Comparison of ENCODE assay signal across 23 cellular contexts in genomic region chr3:162285252-162285651, GRCh38.
"Had no signal": no experiment of that assay in that cellular context is flagged by ENCODE, and none has a peak within 500 bp of the region (broad histone marks: within the 10 kb centered on the region; RNA-seq: fewer than 3 reads in every experiment).

No MANE protein-coding gene starts in this region.

- H3K4me2 ChIP-seq: PC-9, SK-N-SH had no signal

- ATAC-seq: activated naive CD4-positive, alpha-beta T cell treated with anti-CD3 and anti-CD28 coated beads, Interleukin-2, amount 50 U/mL, for 72 hours; activated naive CD8-positive, alpha-beta T cell treated with anti-CD3 and anti-CD28 coated beads, Interleukin-2, amount 50 U/mL, for 24 hours; activated T-cell treated with anti-CD3 and anti-CD28 coated beads, Interleukin-2, amount 50 U/mL, for 4 hours had no signal

- H3K36me3 ChIP-seq: cardiac muscle cell, MG63, SJCRH30 had no signal

- DNase-seq: activated CD4-positive, alpha-beta memory T cell treated with anti-CD3 and anti-CD28 coated beads for 36 hours; activated CD4-positive, alpha-beta T cell treated with anti-CD3 and anti-CD28 coated beads, Interleukin-2, amount 10 ng/mL, durations not matched to agents 7 days and 5 days; activated CD4-positive, CD25-positive, alpha-beta regulatory T cell; activated CD8-positive, alpha-beta memory T cell treated with anti-CD3 and anti-CD28 coated beads for 24 hours; activated effector memory CD4-positive, alpha-beta T cell treated with anti-CD3 and anti-CD28 coated beads, Interleukin-2, amount 50 U/mL, for 16 hours; activated naive CD4-positive, alpha-beta T cell treated with Interleukin-2 at 50 U/mL for 16 hours; activated naive CD8-positive, alpha-beta T cell treated with anti-CD3 and anti-CD28 coated beads, Interleukin-2, amount 50 U/mL, for 24 hours; activated T-cell treated with anti-CD3 and anti-CD28 coated beads, Interleukin-2, amount 50 U/mL, for 4 hours; cerebellar nuclear complex; KG1; MG63; MV-4-11; NCI-H1092 treated with DMSO at 0.1 percent for 48 hours; NCI-H1436; NCI-H1694 treated with DMSO at 0.1 percent for 48 hours; NCI-H446; SJCRH30; SK-N-SH; T-helper 1 cell had no signal

- H2AFZ ChIP-seq: PC-9 had no signal

- H3K9me3 ChIP-seq: SJCRH30, SK-N-SH had no signal

- H3K27me3 ChIP-seq: cardiac muscle cell, MG63, SJCRH30 had no signal

- H3K4me3 ChIP-seq: cardiac muscle cell, MG63, PC-9, SJCRH30 had no signal

- H3K9me2 ChIP-seq: SK-N-SH had no signal

- H3K27ac ChIP-seq: cardiac muscle cell, PC-9, SJCRH30, VCaP had no signal

- H3K4me1 ChIP-seq: SJCRH30 had no signal

- H3K9ac ChIP-seq: SK-N-SH had no signal
